ENCODE assay signal across 14 cellular contexts in the genomic region with DNA sequence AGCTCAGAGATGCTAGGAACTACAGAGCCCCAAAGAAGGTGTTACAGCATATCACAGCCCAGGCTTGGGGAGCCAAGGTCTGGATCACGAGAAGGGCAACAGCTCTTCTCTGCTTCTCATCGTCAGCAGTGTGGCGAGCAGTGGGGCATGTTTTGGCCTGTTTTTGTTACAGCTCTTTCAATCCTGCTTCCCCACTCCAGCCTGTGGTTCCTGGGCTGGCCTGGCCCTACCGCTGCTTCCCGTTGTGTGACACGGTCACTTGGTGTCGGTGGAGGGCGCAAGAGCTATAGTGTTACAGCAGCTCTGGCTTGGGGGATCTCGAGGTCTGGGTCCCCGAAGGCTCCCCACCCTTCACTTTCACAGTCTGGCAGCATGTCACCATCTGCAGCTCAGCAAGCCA.
"Had no signal": no experiment of that assay in that cellular context is flagged by ENCODE, and none has a peak within 500 bp of the region (broad histone marks: within the 10 kb centered on the region; RNA-seq: fewer than 3 reads in every experiment).

No MANE protein-coding gene starts in this region.

- ATAC-seq: foreskin keratinocyte; naive thymus-derived CD4-positive, alpha-beta T cell had no signal

- H3K4me3 Mint-ChIP-seq: endodermal cell; naive thymus-derived CD4-positive, alpha-beta T cell; nephron progenitor cell; stimulated activated naive CD8-positive, alpha-beta T cell treated with anti-CD3 and anti-CD28 coated beads, Interleukin-15, Interleukin-2, amounts not matched to agents 100 ng/mL and 50 ng/mL, for 24 hours had no signal

- H3K9me3 Mint-ChIP-seq: stimulated activated naive CD8-positive, alpha-beta T cell treated with anti-CD3 and anti-CD28 coated beads, Interleukin-15, Interleukin-2, amounts not matched to agents 100 ng/mL and 50 ng/mL, for 24 hours had no signal

- H3K27ac Mint-ChIP-seq: endodermal cell; naive thymus-derived CD4-positive, alpha-beta T cell; nephron progenitor cell; stimulated activated naive CD8-positive, alpha-beta T cell treated with anti-CD3 and anti-CD28 coated beads, Interleukin-15, Interleukin-2, amounts not matched to agents 100 ng/mL and 50 ng/mL, for 24 hours had no signal

- DNase-seq: cerebellar nuclear complex; colonic mucosa; effector CD4-positive, alpha-beta T cell; endodermal cell; erythroblast; foreskin keratinocyte; kidney glomerular epithelial cell; mammary epithelial cell; naive thymus-derived CD4-positive, alpha-beta T cell; nephron progenitor cell; small intestine; stimulated activated CD4-positive, alpha-beta T cell treated with anti-CD3 and anti-CD28 coated beads, Interleukin-12 subunit alpha, Interleukin-12 subunit beta, amount 100 ng/mL, for 4 hours; testis had no signal

- H3K27me3 Mint-ChIP-seq: stimulated activated naive CD8-positive, alpha-beta T cell treated with anti-CD3 and anti-CD28 coated beads, Interleukin-15, Interleukin-2, amounts not matched to agents 100 ng/mL and 50 ng/mL, for 24 hours had no signal

- H3K4me1 Mint-ChIP-seq: endodermal cell; naive thymus-derived CD4-positive, alpha-beta T cell; nephron progenitor cell had no signal
